13 cellular contexts compared by ENCODE assay signal in genomic region chr1:72280714-72281113, GRCh38. TPM values are rescaled to one million over a fixed set of nuclear protein-coding genes. Genes with fewer than 3 reads are reported as not detected.
A peak's percentile ranks its signal among the peaks of the same experiment; 100 is the strongest.
DNase-seq lines count a peak whose midpoint lies in the region; ATAC-seq, FAIRE-seq and TF ChIP-seq lines count a peak whose summit lies in the region.
"Had no signal": no experiment of that assay in that cellular context is flagged by ENCODE, and none has a peak within 500 bp of the region (broad histone marks: within the 10 kb centered on the region; RNA-seq: fewer than 3 reads in every experiment).

No MANE protein-coding gene starts in this region.

- H3K14ac ChIP-seq in IMR-90 (replicated peaks; ENCODE audit: low read depth, low read length): no peak overlapping the region; the same call in 1 of the 2 replicates

- peaks cover 28% of the 10 kb centered on the region for H3K27me3 Mint-ChIP-seq in stimulated activated naive CD8-positive, alpha-beta T cell treated with anti-CD3 and anti-CD28 coated beads, Interleukin-15, amount 100 ng/mL, for 72 hours

- H3K18ac ChIP-seq in IMR-90 (ENCODE audit: low read depth, low read length): no peak overlapping the region; the same call in 1 of the 2 replicates

- no peak for FAIRE-seq in endothelial cell of umbilical vein (lab: Jason Lieb, UNC)

- no peak overlapping the region for H4K5ac ChIP-seq in IMR-90 (ENCODE audit: low read depth, low read length)

- dilution Hi-C loops in IMR-90 (cut with HindIII; ENCODE audit: low sequenced_read_pairs, unreplicated experiment) (no loop called here), endothelial cell of umbilical vein (cut with MboI; ENCODE audit: extremely low pct_ligation_motif_present, low sequenced_read_pairs) (no loop called here)

- in situ Hi-C loops in IMR-90 (cut with MboI; ENCODE audit: low sequenced_read_pairs): no loop called here

- H3K4ac ChIP-seq in IMR-90 (ENCODE audit: low read depth, low read length): peak overlapping the region; percentile 35; the same call in 1 of the 2 replicates

- WGBS in IMR-90 (ENCODE audit: extremely low coverage in 2 of 2, insufficient read length in 1 of 2), 2 experiments: no CpG with 5 or more reads among the region's 1 CpG

- H3K9ac ChIP-seq in IMR-90 (ENCODE audit: low read depth, low read length) (peak overlapping the region; percentile 70; the same call in 1 of the 2 replicates), endothelial cell of umbilical vein (replicated peaks; ENCODE audit: extremely low read depth, insufficient read depth, low read length) (peak overlapping the region; percentile 76)

- H2AK9ac ChIP-seq in IMR-90 (replicated peaks; ENCODE audit: low read depth, low read length, poor library complexity): peak overlapping the region; percentile 63

- H4K8ac ChIP-seq in IMR-90 (ENCODE audit: low read depth in 2 of 2, low read length in 2 of 2): peak overlapping the region in 1 of 2 experiments; percentile 33; a peak in 1 of 4 replicates

- no peak overlapping the region for H2BK20ac ChIP-seq in IMR-90 (ENCODE audit: low read depth, low read length)

- POLR2A ChIA-PET in IMR-90 (lab: Charles Lee; ENCODE audit: unreplicated experiment): no interaction called here
- POLR2A ChIA-PET in endothelial cell of umbilical vein (lab: Charles Lee): no interaction called here

- ATAC-seq in IMR-90 (ENCODE audit: low read depth) (no peak), GM18498 (IDR thresholded peaks at IDR 0.05; ENCODE audit: unreplicated experiment) (no peak)
- ATAC-seq in stimulated activated naive CD8-positive, alpha-beta T cell treated with anti-CD3 and anti-CD28 coated beads, Interleukin-15, amount 100 ng/mL, for 72 hours: no peak

- H3K4me1 ChIP-seq in IMR-90 (ENCODE audit: control insufficient read depth, insufficient read depth, low read length) (peaks cover 2% of the 10 kb centered on the region; the same call in 1 of the 2 replicates), endothelial cell of umbilical vein (ENCODE audit: control insufficient read depth, extremely low read depth, insufficient read depth, low read length) (peaks cover 43% of the 10 kb centered on the region)

- H3K4me1 Mint-ChIP-seq in stimulated activated naive CD8-positive, alpha-beta T cell treated with anti-CD3 and anti-CD28 coated beads, Interleukin-15, amount 100 ng/mL, for 72 hours: peaks cover 23% of the 10 kb centered on the region

- no peak overlapping the region; the same call in 1 of the 2 replicates for H4K91ac ChIP-seq in IMR-90 (ENCODE audit: insufficient read depth, low read depth, low read length)

- TF ChIP-seq POLR2A in IMR-90 (IDR thresholded peaks at IDR 0.05; ENCODE audit: low read depth, low read length): no peak
- no peak for TF ChIP-seq POLR2A in endothelial cell of umbilical vein (IDR thresholded peaks at IDR 0.05; ENCODE audit: low read depth, low read length)

- H3K36me3 ChIP-seq in IMR-90 (ENCODE audit: control insufficient read depth, insufficient read depth, low read length) (no peaks in the 10 kb centered on the region), endothelial cell of umbilical vein (ENCODE audit: control insufficient read depth in 2 of 2, extremely low read depth in 1 of 2, insufficient read depth in 2 of 2, low read length in 2 of 2) (no peaks in the 10 kb centered on the region)

- no peak overlapping the region for H3K27ac ChIP-seq in IMR-90 (ENCODE audit: insufficient read depth, low read length)
- peak overlapping the region; percentile 40 for H3K27ac ChIP-seq in endothelial cell of umbilical vein (ENCODE audit: insufficient read depth, low read depth, low read length)
- H3K27ac ChIP-seq: epithelial cell of prostate had no signal

- CTCF ChIA-PET in IMR-90 (lab: Yijun Ruan, JAX): no interaction called here
- CTCF ChIA-PET in endothelial cell of umbilical vein (lab: Charles Lee): interaction anchor here (0.6 to 2.0 kb wide), 4 partner anchors 11 to 93 kb away, joined by 3 to 8 read pairs (median 4); no protein-coding TSS in a partner anchor

- peaks cover 43% of the 10 kb centered on the region for H3K79me2 ChIP-seq in endothelial cell of umbilical vein (ENCODE audit: control insufficient read depth, insufficient read depth, low read length)

- intact Hi-C loops in IMR-90 (cut with micrococcal nuclease): loop anchor here (5.0 kb wide), 2 partner anchors 1083 to 1188 kb away; no protein-coding TSS in a partner anchor
- intact Hi-C loops in endothelial cell of umbilical vein (cut with micrococcal nuclease): loop anchor here (5.0 to 10.0 kb wide), 7 partner anchors 157 to 1914 kb away; partner anchors contain the start of genes FPGT and LRRIQ3

- H3K4me3 Mint-ChIP-seq in stimulated activated naive CD8-positive, alpha-beta T cell treated with anti-CD3 and anti-CD28 coated beads, Interleukin-15, amount 100 ng/mL, for 72 hours: no peak overlapping the region
- H3K4me3 Mint-ChIP-seq: stimulated activated naive CD8-positive, alpha-beta T cell treated with anti-CD3 and anti-CD28 coated beads, Interleukin-15, Interleukin-2, amounts not matched to agents 100 ng/mL and 50 ng/mL, for 24 hours had no signal

- H3K23ac ChIP-seq in IMR-90 (ENCODE audit: low read depth, low read length): 0 out of 2 replicates have a peak overlapping the region, but pooled peaks have one; percentile 59

- H3K27me3 ChIP-seq in IMR-90 (ENCODE audit: control insufficient read depth, insufficient read depth, low read length): no peaks in the 10 kb centered on the region
- H3K27me3 ChIP-seq in endothelial cell of umbilical vein (ENCODE audit: control insufficient read depth in 2 of 2, insufficient read depth in 2 of 2, low read length in 2 of 2): no peaks in the 10 kb centered on the region

- H3K9me3 Mint-ChIP-seq in stimulated activated naive CD8-positive, alpha-beta T cell treated with anti-CD3 and anti-CD28 coated beads, Interleukin-15, amount 100 ng/mL, for 72 hours: no peaks in the 10 kb centered on the region
- H3K9me3 Mint-ChIP-seq: stimulated activated naive CD8-positive, alpha-beta T cell treated with anti-CD3 and anti-CD28 coated beads, Interleukin-15, Interleukin-2, amounts not matched to agents 100 ng/mL and 50 ng/mL, for 24 hours had no signal

- H2AFZ ChIP-seq in IMR-90 (replicated peaks; ENCODE audit: low read length, poor library complexity) (no peak overlapping the region), endothelial cell of umbilical vein (ENCODE audit: low read depth, low read length) (peak overlapping the region; percentile 78)

- peak overlapping the region; percentile 14 for H2BK5ac ChIP-seq in IMR-90 (ENCODE audit: low read depth, low read length, poor library complexity, severe bottlenecking)

- H3K9me3 ChIP-seq in IMR-90 (ENCODE audit: control insufficient read depth, insufficient read depth, low read length): no peaks in the 10 kb centered on the region
- H3K9me3 ChIP-seq in endothelial cell of umbilical vein (replicated peaks; ENCODE audit: control insufficient read depth, insufficient read depth, low read length): no peaks in the 10 kb centered on the region

- H3K27ac Mint-ChIP-seq in stimulated activated naive CD8-positive, alpha-beta T cell treated with anti-CD3 and anti-CD28 coated beads, Interleukin-15, amount 100 ng/mL, for 72 hours: no peak overlapping the region

- H4K20me1 ChIP-seq in IMR-90 (ENCODE audit: insufficient read depth, low read length) (no peaks in the 10 kb centered on the region), endothelial cell of umbilical vein (replicated peaks; ENCODE audit: control insufficient read depth, extremely low read depth, insufficient read depth, low read length) (no peaks in the 10 kb centered on the region)

- DNase-seq in COR-L47 (lab: John Stamatoyannopoulos, UW): peak; percentile 43
- no peak for DNase-seq in IMR-90
- peak; percentile 24 for DNase-seq in endothelial cell of umbilical vein (ENCODE audit: low read depth, low spot score)
- DNase-seq in skeletal muscle cell (ENCODE audit: low read depth): no peak
- no peak for DNase-seq in stimulated activated naive CD8-positive, alpha-beta T cell treated with anti-CD3 and anti-CD28 coated beads, Interleukin-15, amount 100 ng/mL, for 72 hours
- no peak for DNase-seq in cerebellar nuclear complex (lab: John Stamatoyannopoulos, UW)
- no peak for DNase-seq in activated T-cell treated with anti-CD3 and anti-CD28 coated beads, Interleukin-2, amount 50 U/mL, for 1 hour
- DNase-seq: activated effector memory CD4-positive, alpha-beta T cell treated with Interleukin-2 at 50 U/mL for 16 hours had no signal

- H2AK5ac ChIP-seq in IMR-90 (ENCODE audit: low read depth, low read length): 0 out of 2 replicates have a peak overlapping the region, but pooled peaks have one; percentile 7

- peaks cover 0 to 23% of the 10 kb centered on the region in 2 experiments; a peak in 2 of 4 replicates for H3K79me1 ChIP-seq in IMR-90 (ENCODE audit: low read depth in 1 of 2, low read length in 2 of 2)

- no peak for TF ChIP-seq CTCF in IMR-90 (conservative IDR thresholded peaks at IDR 0.05; ENCODE audit: low read depth, low read length)
- no peak for TF ChIP-seq CTCF in endothelial cell of umbilical vein (IDR thresholded peaks at IDR 0.05; ENCODE audit: extremely low read depth in 1 of 2, insufficient read depth in 1 of 2, low read depth in 1 of 2, low read length in 2 of 2)

- no peak for TF ChIP-seq RAD21 in IMR-90 (IDR thresholded peaks at IDR 0.05; ENCODE audit: low read length)

- H2BK15ac ChIP-seq in IMR-90 (ENCODE audit: low read depth, low read length): no peak overlapping the region

- H3K4me3 ChIP-seq in IMR-90 (ENCODE audit: insufficient read depth, low read depth, low read length): peak overlapping the region; percentile 22; the same call in 1 of the 2 replicates
- peak overlapping the region in 2 of 3 experiments; percentile 70 to 91 for H3K4me3 ChIP-seq in endothelial cell of umbilical vein (replicated peaks in 1 of 3; ENCODE audit: insufficient read depth in 1 of 3, low read depth in 1 of 3, low read length in 3 of 3)
- peak overlapping the region; percentile 84 for H3K4me3 ChIP-seq in skeletal muscle cell (ENCODE audit: low read depth, low read length)
- H3K4me3 ChIP-seq: lung had no signal

- H3K56ac ChIP-seq in IMR-90 (ENCODE audit: extremely low read depth, insufficient read depth, low read length): no peak overlapping the region

- no TSS peak for BruUV-seq in IMR-90 (replicated peaks; lab: Mats Ljungman, UMichigan)
- BruUV-seq in endothelial cell of umbilical vein (replicated peaks; lab: Mats Ljungman, UMichigan): no TSS peak

- H2BK120ac ChIP-seq in IMR-90 (ENCODE audit: low read depth, low read length): peak overlapping the region; percentile 41; the same call in 1 of the 2 replicates

- H3K9me1 ChIP-seq in IMR-90 (ENCODE audit: insufficient read depth, low read length): no peaks in the 10 kb centered on the region
- no peaks in the 10 kb centered on the region for H3K9me1 ChIP-seq in endothelial cell of umbilical vein (replicated peaks; ENCODE audit: control insufficient read depth, extremely low read depth, insufficient read depth, low read length)

- H3K4me2 ChIP-seq in IMR-90 (ENCODE audit: low read depth, low read length) (peak overlapping the region; percentile 41), endothelial cell of umbilical vein (ENCODE audit: insufficient read depth, low read length) (peak overlapping the region; percentile 97)

RNA-seq across cellular contexts. Expression of gene NEGR1, which starts 1.6 kb away (rescaled TPM):
- total RNA-seq in IMR-90 (2012; rRNA removed): 9.1 and 13.1 TPM in 2 replicates
- polyA plus RNA-seq in IMR-90 (2012; rRNA removed): 3.7 and 5.1 TPM in 2 replicates
- polyA plus RNA-seq in IMR-90 (2012; cell fraction: cytosol; rRNA removed): 0.33 and 0.47 TPM in 2 replicates
- 0.28 and 3.2 TPM in 2 replicates for polyA plus RNA-seq in IMR-90 (2012; cell fraction: nucleus; rRNA removed; ENCODE audit: low replicate concordance)
- total RNA-seq in endothelial cell of umbilical vein: 20.2 and 21.8 TPM in 2 replicates
- polyA plus RNA-seq in endothelial cell of umbilical vein: 5.2 and 6.8 TPM in 2 replicates
- polyA plus RNA-seq in endothelial cell of umbilical vein (2011; cell fraction: cytosol; rRNA removed): 5.5 and 6.3 TPM in 2 replicates
- 5.4 and 6.8 TPM in 2 replicates for polyA plus RNA-seq in endothelial cell of umbilical vein (2011; cell fraction: nucleus; rRNA removed)
- polyA plus RNA-seq in endothelial cell of umbilical vein (2012): 25.0 and 40.3 TPM in 2 replicates
- polyA minus RNA-seq in endothelial cell of umbilical vein: 53.9 and 59.7 TPM in 2 replicates
- polyA minus RNA-seq in endothelial cell of umbilical vein (2011; cell fraction: cytosol; rRNA and poly(A)+ RNA removed): 1.9 TPM
- 69.6 and 112 TPM in 2 replicates for polyA minus RNA-seq in endothelial cell of umbilical vein (2011; cell fraction: nucleus; rRNA and poly(A)+ RNA removed)
- total RNA-seq: OCI-LY7 had no signal

Comparison
In these comparisons a context has a peak if more than half of its experiments do, and no peak if none do; other contexts are left out.
1. DNase-seq: peak in COR-L47 (single experiment) and endothelial cell of umbilical vein (single experiment); none in IMR-90 (single experiment), skeletal muscle cell (single experiment), stimulated activated naive CD8-positive, alpha-beta T cell treated with anti-CD3 and anti-CD28 coated beads, Interleukin-15, amount 100 ng/mL, for 72 hours (0 of 2), cerebellar nuclear complex (0 of 2) and activated T-cell treated with anti-CD3 and anti-CD28 coated beads, Interleukin-2, amount 50 U/mL, for 1 hour (single experiment).
2. H3K4me3 ChIP-seq: peak in every context shown above with its lines; median percentile 84 in skeletal muscle cell; 80 in endothelial cell of umbilical vein; 22 in IMR-90.